Comparison of ENCODE assay signal across 8 cellular contexts in genomic region chr14:57066887-57067513, GRCh38.
A peak's percentile ranks its signal among the peaks of the same experiment; 100 is the strongest.
DNase-seq lines count a peak whose midpoint lies in the region; FAIRE-seq and TF ChIP-seq lines count a peak whose summit lies in the region.

No MANE protein-coding gene starts in this region.

- H2BK5ac ChIP-seq in H1 (ENCODE audit: low read depth, low read length), result no peak overlapping the region

- no peak overlapping the region for H3K4ac ChIP-seq in H1 (replicated peaks; ENCODE audit: insufficient read length, low read depth, low read length)

- peak; percentile 64 for DNase-seq in activated CD4-positive, alpha-beta T cell treated with anti-CD3 and anti-CD28 coated beads for 48 hours
- DNase-seq in activated CD4-positive, alpha-beta T cell treated with anti-CD3 and anti-CD28 coated beads, Interleukin-2, amount 50 U/mL, for 4 hours, result no peak
- peak in 1 of 2 experiments; percentile 35 for DNase-seq in HL-60 (ENCODE audit: low read depth in 1 of 2, low spot score in 1 of 2)
- DNase-seq in SHP77 (lab: John Stamatoyannopoulos, UW), result peak; percentile 78 to 80
- peak; percentile 17 to 78 for DNase-seq in H1 (ENCODE audit: low read depth in 1 of 2, low spot score in 2 of 2)
- no peak for DNase-seq in osteoblast (ENCODE audit: insufficient read length, low spot score, missing footprints)
- no peak for DNase-seq in NCI-H187 (lab: John Stamatoyannopoulos, UW)
- no peak for DNase-seq in activated T-helper 1 cell treated with anti-CD3 and anti-CD28 coated beads, Interleukin-12 subunit alpha, Interleukin-12 subunit beta, Interleukin-2, Interleukin-4 antibody, amounts not matched to agents 30 ng/mL and 10 ng/mL and 1 ng/mL, durations not matched to agents 14 hours and 24 hours and 36 hours (ENCODE audit: low spot score)

- no peak overlapping the region for H3K27ac Mint-ChIP-seq in activated T-helper 1 cell treated with anti-CD3 and anti-CD28 coated beads, Interleukin-12 subunit alpha, Interleukin-12 subunit beta, Interleukin-2, Interleukin-4 antibody, amounts not matched to agents 30 ng/mL and 10 ng/mL and 1 ng/mL, durations not matched to agents 14 hours and 24 hours and 36 hours

- no peaks in the 10 kb centered on the region for H3K36me3 Mint-ChIP-seq in activated T-helper 1 cell treated with anti-CD3 and anti-CD28 coated beads, Interleukin-12 subunit alpha, Interleukin-12 subunit beta, Interleukin-2, Interleukin-4 antibody, amounts not matched to agents 30 ng/mL and 10 ng/mL and 1 ng/mL, durations not matched to agents 14 hours and 24 hours and 36 hours (ENCODE audit: low read depth)

- no peak overlapping the region for H2BK20ac ChIP-seq in H1 (ENCODE audit: low read length)

- peaks cover 0 to 11% (median 3%) of the 10 kb centered on the region in 4 experiments; a peak in 3 of 7 replicates for H3K4me1 ChIP-seq in H1 (replicated peaks in 1 of 4; ENCODE audit: control insufficient read depth in 3 of 4, insufficient read depth in 4 of 4, low read length in 3 of 4)
- no peaks in the 10 kb centered on the region for H3K4me1 ChIP-seq in osteoblast (ENCODE audit: insufficient read depth, low read length)

- H3K36me3 ChIP-seq in H1 (ENCODE audit: control insufficient read depth in 2 of 4, insufficient read depth in 4 of 4, low read length in 3 of 4) (no peaks in the 10 kb centered on the region), osteoblast (ENCODE audit: insufficient read depth, low read length) (no peaks in the 10 kb centered on the region)

- TF ChIP-seq EP300 in H1 (IDR thresholded peaks at IDR 0.05; ENCODE audit: borderline replicate concordance in 1 of 2, low read depth in 2 of 2, low read length in 2 of 2), result no peak

- H4K20me1 ChIP-seq in H1 (replicated peaks in 1 of 2; ENCODE audit: control insufficient read depth in 1 of 2, insufficient read depth in 2 of 2, low read length in 2 of 2) (no peaks in the 10 kb centered on the region), osteoblast (ENCODE audit: insufficient read depth, low read length) (no peaks in the 10 kb centered on the region)

- peak; percentile 55 for TF ChIP-seq CTCF in HL-60 (IDR thresholded peaks at IDR 0.05; ENCODE audit: insufficient read depth, low read length)
- peak; percentile 87 to 90 (median 89) for TF ChIP-seq CTCF in H1 (IDR thresholded peaks at IDR 0.05; ENCODE audit: control extremely low read depth in 1 of 3, insufficient read depth in 1 of 3, low read depth in 1 of 3, low read length in 3 of 3)
- peak; percentile 65 for TF ChIP-seq CTCF in osteoblast (IDR thresholded peaks at IDR 0.05; ENCODE audit: extremely low read depth, low read depth, low read length)

- CTCF ChIA-PET in H1 (lab: Charles Lee; ENCODE audit: partially characterized antibody), result interaction anchor here (0.6 to 1.8 kb wide), 13 partner anchors 9 to 410 kb away, joined by 3 to 8 read pairs (median 3); no protein-coding TSS in a partner anchor

- no peak overlapping the region for H3K14ac ChIP-seq in H1 (ENCODE audit: insufficient read length)

- no peak for TF ChIP-seq POLR2A in H1 (IDR thresholded peaks at IDR 0.05; ENCODE audit: control extremely low read depth in 1 of 2, low read depth in 2 of 2, low read length in 2 of 2)

- peaks cover 7% of the 10 kb centered on the region for H3K4me1 Mint-ChIP-seq in activated T-helper 1 cell treated with anti-CD3 and anti-CD28 coated beads, Interleukin-12 subunit alpha, Interleukin-12 subunit beta, Interleukin-2, Interleukin-4 antibody, amounts not matched to agents 30 ng/mL and 10 ng/mL and 1 ng/mL, durations not matched to agents 14 hours and 24 hours and 36 hours (ENCODE audit: low read depth)

- no peak overlapping the region for H2BK12ac ChIP-seq in H1 (ENCODE audit: low read depth, low read length)

- H2BK15ac ChIP-seq in H1 (ENCODE audit: low read length), result no peak overlapping the region

- peak; percentile 98 for TF ChIP-seq RAD21 in H1 (IDR thresholded peaks at IDR 0.05 in 1 of 2, conservative IDR thresholded peaks at IDR 0.05 in 1 of 2; ENCODE audit: low read depth in 2 of 2, low read length in 2 of 2)

- H2BK120ac ChIP-seq in H1 (replicated peaks; ENCODE audit: low read depth, low read length), result no peak overlapping the region

- no peak overlapping the region for H3K18ac ChIP-seq in H1 (ENCODE audit: extremely low read depth, low read length)

- H4K8ac ChIP-seq in H1 (ENCODE audit: extremely low read depth, insufficient read depth, low read length), result no peak overlapping the region

- POLR2A ChIA-PET in H1 (lab: Charles Lee; ENCODE audit: partially characterized antibody), result no interaction called here

- H3K4me2 ChIP-seq in H1 (ENCODE audit: insufficient read depth in 1 of 2, low read depth in 2 of 2, low read length in 2 of 2) (no peak overlapping the region), osteoblast (ENCODE audit: insufficient read depth, low read length) (no peak overlapping the region)

- H2AFZ ChIP-seq in H1 (ENCODE audit: low read length), result no peak overlapping the region
- no peak overlapping the region for H2AFZ ChIP-seq in osteoblast (ENCODE audit: low read length)

- peaks cover 55% of the 10 kb centered on the region for H3K27me3 Mint-ChIP-seq in activated T-helper 1 cell treated with anti-CD3 and anti-CD28 coated beads, Interleukin-12 subunit alpha, Interleukin-12 subunit beta, Interleukin-2, Interleukin-4 antibody, amounts not matched to agents 30 ng/mL and 10 ng/mL and 1 ng/mL, durations not matched to agents 14 hours and 24 hours and 36 hours (ENCODE audit: insufficient read depth)

- H3K56ac ChIP-seq in H1 (replicated peaks; ENCODE audit: insufficient read length, low read depth, low read length), result no peak overlapping the region

- 16% methylated on average over 12 of the region's 12 CpGs; no CpG with 5 or more reads in 1 of the 2 experiments for WGBS in H1 (ENCODE audit: extremely low coverage in 1 of 2, insufficient coverage in 1 of 2, insufficient read length in 1 of 2, insufficient replicate concordance in 2 of 2, low coverage in 1 of 2, low lambda C conversion rate in 2 of 2, missing lambda C conversion rate in 1 of 2), 2 experiments

- no peak overlapping the region for H3K4me3 Mint-ChIP-seq in activated T-helper 1 cell treated with anti-CD3 and anti-CD28 coated beads, Interleukin-12 subunit alpha, Interleukin-12 subunit beta, Interleukin-2, Interleukin-4 antibody, amounts not matched to agents 30 ng/mL and 10 ng/mL and 1 ng/mL, durations not matched to agents 14 hours and 24 hours and 36 hours

- no peak overlapping the region for H3K9ac ChIP-seq in H1 (replicated peaks in 1 of 4; ENCODE audit: extremely low read depth in 1 of 4, low read depth in 3 of 4, low read length in 3 of 4)

- no peaks in the 10 kb centered on the region; the same call in 1 of the 2 replicates for H3K23me2 ChIP-seq in H1 (ENCODE audit: low read depth, low read length)

- H3K4me3 ChIP-seq in HL-60 (replicated peaks; ENCODE audit: insufficient read depth, low read length), result no peak overlapping the region
- H3K4me3 ChIP-seq in H1 (ENCODE audit: extremely low read depth in 1 of 4, insufficient read depth in 2 of 4, low read depth in 3 of 4, low read length in 4 of 4), result no peak overlapping the region
- H3K4me3 ChIP-seq in osteoblast (ENCODE audit: insufficient read depth, low read length), result no peak overlapping the region

- H3K9me3 ChIP-seq in H1 (ENCODE audit: insufficient read depth in 2 of 2, low read depth in 1 of 2, low read length in 1 of 2) (no peaks in the 10 kb centered on the region), osteoblast (ENCODE audit: low read depth, low read length) (no peaks in the 10 kb centered on the region)

- H3K27ac ChIP-seq in HL-60 (replicated peaks) (no peak overlapping the region), H1 (ENCODE audit: low read depth, low read length) (no peak overlapping the region), osteoblast (ENCODE audit: low read depth, low read length) (no peak overlapping the region)

- H2AK5ac ChIP-seq in H1 (ENCODE audit: low read depth, low read length), result no peak overlapping the region

- H3K27me3 ChIP-seq in HL-60 (ENCODE audit: insufficient read depth, poor library complexity, severe bottlenecking) (peaks cover 14% of the 10 kb centered on the region), H1 (replicated peaks in 1 of 4; ENCODE audit: control insufficient read depth in 3 of 4, extremely low read depth in 1 of 4, insufficient read depth in 3 of 4, low read length in 3 of 4) (no peaks in the 10 kb centered on the region), osteoblast (ENCODE audit: insufficient read depth, low read length) (no peaks in the 10 kb centered on the region)

- H3K79me1 ChIP-seq in H1 (ENCODE audit: low read depth, low read length), result no peaks in the 10 kb centered on the region

- H3K23ac ChIP-seq in H1 (ENCODE audit: insufficient read length), result no peak overlapping the region

- peak; percentile 85 for FAIRE-seq in H1 (lab: Jason Lieb, UNC)

- H4K5ac ChIP-seq in H1 (ENCODE audit: insufficient read length, low read depth, low read length), result no peak overlapping the region

- H3K79me2 ChIP-seq in H1 (ENCODE audit: control insufficient read depth in 1 of 2, insufficient read depth in 2 of 2, low read length in 2 of 2) (no peaks in the 10 kb centered on the region), osteoblast (ENCODE audit: insufficient read depth, low read length) (no peaks in the 10 kb centered on the region)

- no peaks in the 10 kb centered on the region for H3K9me3 Mint-ChIP-seq in activated T-helper 1 cell treated with anti-CD3 and anti-CD28 coated beads, Interleukin-12 subunit alpha, Interleukin-12 subunit beta, Interleukin-2, Interleukin-4 antibody, amounts not matched to agents 30 ng/mL and 10 ng/mL and 1 ng/mL, durations not matched to agents 14 hours and 24 hours and 36 hours

- intact Hi-C loops in activated T-helper 1 cell treated with anti-CD3 and anti-CD28 coated beads, Interleukin-12 subunit alpha, Interleukin-12 subunit beta, Interleukin-2, Interleukin-4 antibody, amounts not matched to agents 30 ng/mL and 10 ng/mL and 1 ng/mL, durations not matched to agents 14 hours and 24 hours and 36 hours (cut with micrococcal nuclease), result loop anchor here (1.0 to 10.0 kb wide), 4 partner anchors 250 to 932 kb away; partner anchors contain the start of gene OTX2

- H4K91ac ChIP-seq in H1 (replicated peaks; ENCODE audit: insufficient read length, low read length), result no peak overlapping the region

TF ChIP-seq in H1, 55 proteins besides CTCF, POLR2A, EP300 and RAD21:
- TF ChIP-seq E2F6 (IDR thresholded peaks at IDR 0.05), result no peak
- 0 out of 2 replicates have a peak, but pooled peaks have one; percentile 35 for TF ChIP-seq BRCA1 (IDR thresholded peaks at IDR 0.05; ENCODE audit: low read depth, low read length)

Comparison
In these comparisons a context has a peak if more than half of its experiments do, and no peak if none do; other contexts are left out.
1. DNase-seq: peak in activated CD4-positive, alpha-beta T cell treated with anti-CD3 and anti-CD28 coated beads for 48 hours (single experiment), SHP77 (2 of 2) and H1 (2 of 2); none in activated CD4-positive, alpha-beta T cell treated with anti-CD3 and anti-CD28 coated beads, Interleukin-2, amount 50 U/mL, for 4 hours (0 of 2), osteoblast (single experiment), NCI-H187 (0 of 2) and activated T-helper 1 cell treated with anti-CD3 and anti-CD28 coated beads, Interleukin-12 subunit alpha, Interleukin-12 subunit beta, Interleukin-2, Interleukin-4 antibody, amounts not matched to agents 30 ng/mL and 10 ng/mL and 1 ng/mL, durations not matched to agents 14 hours and 24 hours and 36 hours (single experiment).
2. Peak in every context shown above with its lines, with median percentiles within 50 percentile points of each other: CTCF ChIP-seq.